Comparison of ENCODE assay signal across 22 cellular contexts in the genomic region with DNA sequence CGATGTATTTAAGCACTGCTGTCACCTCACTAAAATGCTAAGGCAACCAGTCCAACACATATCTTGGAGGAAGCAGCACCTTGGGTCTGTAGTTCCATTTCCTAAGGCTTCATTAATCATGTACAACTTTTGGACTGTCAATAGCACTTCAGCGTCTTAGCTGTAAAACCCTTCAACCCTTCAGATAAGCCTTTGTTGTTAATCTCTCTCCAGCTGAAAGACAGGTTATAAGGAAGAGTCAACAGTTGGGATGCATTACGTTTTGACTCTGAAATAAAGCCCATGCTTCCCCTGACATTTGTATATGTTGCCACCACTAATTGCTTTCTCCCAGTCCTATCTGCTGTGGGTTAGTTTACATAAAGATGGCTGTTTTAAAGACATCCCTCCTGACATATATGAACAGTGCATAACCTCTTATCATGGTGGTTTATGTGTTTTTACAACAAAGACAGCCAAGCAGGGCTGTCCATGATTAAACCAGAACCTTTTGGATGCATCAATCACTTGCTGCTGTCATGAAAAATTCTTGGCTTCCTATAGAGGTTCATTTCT.
"Had no signal": no experiment of that assay in that cellular context is flagged by ENCODE, and none has a peak within 500 bp of the region (broad histone marks: within the 10 kb centered on the region; RNA-seq: fewer than 3 reads in every experiment).

No MANE protein-coding gene starts in this region.

- H3K27me3 Mint-ChIP-seq: activated CD4-positive, alpha-beta T cell treated with anti-CD3 and anti-CD28 coated beads for 36 hours; activated T-cell treated with anti-CD3 and anti-CD28 coated beads, Interleukin-2, amount 50 U/mL, for 24 hours; activated T-helper 17 cell treated with anti-CD3 and anti-CD28 coated beads, Interleukin-2, amount 50 U/mL, for 72 hours had no signal

- H3K4me1 ChIP-seq: ascending aorta, left ventricle myocardium inferior, pancreas, upper lobe of left lung had no signal

- DNase-seq: activated CD4-positive, alpha-beta T cell treated with anti-CD3 and anti-CD28 coated beads for 36 hours; activated CD4-positive, alpha-beta T cell treated with anti-CD3 and anti-CD28 coated beads, Interleukin-2, amount 50 U/mL, for 4 hours; activated CD8-positive, alpha-beta memory T cell treated with anti-CD3 and anti-CD28 coated beads for 24 hours; activated CD8-positive, alpha-beta memory T cell treated with anti-CD3 and anti-CD28 coated beads, Interleukin-2, amount 50 U/mL, for 4 hours; activated T-cell treated with anti-CD3 and anti-CD28 coated beads, Interleukin-2, amount 50 U/mL, for 24 hours; brain microvascular endothelial cell; central memory CD4-positive, alpha-beta T cell; effector memory CD4-positive, alpha-beta T cell; foreskin keratinocyte; left ventricle myocardium inferior; natural killer cell; pancreas; right cardiac atrium; stimulated activated CD4-positive, alpha-beta T cell treated with anti-CD3 and anti-CD28 coated beads, Interleukin-4, amount 100 ng/mL, for 4 hours; stimulated activated naive CD8-positive, alpha-beta T cell treated with anti-CD3 and anti-CD28 coated beads, Interleukin-15, Interleukin-2, amounts not matched to agents 100 U/mL and 50 U/mL, for 24 hours; T1000; upper lobe of left lung had no signal

- H3K36me3 ChIP-seq: ascending aorta, brain microvascular endothelial cell, left ventricle myocardium inferior, pancreas, upper lobe of left lung had no signal

- H3K9me3 ChIP-seq: ascending aorta, left ventricle myocardium inferior, pancreas, upper lobe of left lung had no signal

- H3K9me3 Mint-ChIP-seq: activated naive CD4-positive, alpha-beta T cell treated with anti-CD3 and anti-CD28 coated beads, Interleukin-2, amount 50 U/mL, for 72 hours; activated T-cell treated with anti-CD3 and anti-CD28 coated beads, Interleukin-2, amount 50 U/mL, for 24 hours; activated T-helper 17 cell treated with anti-CD3 and anti-CD28 coated beads, Interleukin-2, amount 50 U/mL, for 72 hours; mesothelial cell of epicardium; natural killer cell; WTC11 had no signal

- H3K27ac ChIP-seq: ascending aorta, brain microvascular endothelial cell, foreskin keratinocyte, left ventricle myocardium inferior, pancreas, upper lobe of left lung had no signal

- H3K4me3 ChIP-seq: ascending aorta, left ventricle myocardium inferior, pancreas, upper lobe of left lung had no signal

- H3K27ac Mint-ChIP-seq: activated CD4-positive, alpha-beta T cell treated with anti-CD3 and anti-CD28 coated beads for 36 hours; activated naive CD4-positive, alpha-beta T cell treated with anti-CD3 and anti-CD28 coated beads, Interleukin-2, amount 50 U/mL, for 72 hours; activated T-cell treated with anti-CD3 and anti-CD28 coated beads, Interleukin-2, amount 50 U/mL, for 24 hours; activated T-helper 17 cell treated with anti-CD3 and anti-CD28 coated beads, Interleukin-2, amount 50 U/mL, for 72 hours; mesothelial cell of epicardium; natural killer cell; WTC11 had no signal

- H3K36me3 Mint-ChIP-seq: activated naive CD4-positive, alpha-beta T cell treated with anti-CD3 and anti-CD28 coated beads, Interleukin-2, amount 50 U/mL, for 72 hours; natural killer cell; WTC11 had no signal

- H3K4me3 Mint-ChIP-seq: activated CD4-positive, alpha-beta T cell treated with anti-CD3 and anti-CD28 coated beads for 36 hours; activated T-cell treated with anti-CD3 and anti-CD28 coated beads, Interleukin-2, amount 50 U/mL, for 24 hours; activated T-helper 17 cell treated with anti-CD3 and anti-CD28 coated beads, Interleukin-2, amount 50 U/mL, for 72 hours; mesothelial cell of epicardium; natural killer cell; WTC11 had no signal

- H3K27me3 ChIP-seq: ascending aorta, brain microvascular endothelial cell, foreskin keratinocyte, pancreas, upper lobe of left lung had no signal
